In the genomic region with DNA sequence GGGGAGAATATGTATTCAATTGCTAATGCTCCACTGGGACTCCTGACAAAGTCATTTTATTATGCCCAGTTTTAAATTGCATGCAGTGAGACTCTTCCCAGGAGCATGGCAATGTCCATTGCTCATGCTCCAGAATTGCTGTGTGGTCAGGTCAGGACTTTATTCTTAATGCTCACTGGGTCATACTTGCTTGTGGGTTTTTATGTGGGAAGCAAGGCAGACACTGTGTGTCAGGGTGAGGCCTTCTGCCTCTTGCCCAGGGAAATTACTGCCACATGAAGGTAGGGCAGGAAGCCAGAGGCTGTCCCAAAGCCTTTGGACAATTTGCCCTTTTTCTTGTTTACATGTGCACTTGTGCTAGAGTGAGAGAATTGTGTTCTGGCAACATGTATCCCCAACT, we compare ENCODE assay signal across 26 cellular contexts.
A peak's percentile ranks its signal among the peaks of the same experiment; 100 is the strongest.
DNase-seq lines count a peak whose midpoint lies in the region; ATAC-seq and TF ChIP-seq lines count a peak whose summit lies in the region.
"Had no signal": no experiment of that assay in that cellular context is flagged by ENCODE, and none has a peak within 500 bp of the region (broad histone marks: within the 10 kb centered on the region; RNA-seq: fewer than 3 reads in every experiment).

No MANE protein-coding gene starts in this region.

- H3K79me2 ChIP-seq in mammary epithelial cell (ENCODE audit: insufficient read depth, low read length): no peaks in the 10 kb centered on the region

- no peak overlapping the region for H2AFZ ChIP-seq in mammary epithelial cell (ENCODE audit: low read depth, low read length)

- H3K4me3 ChIP-seq in mammary epithelial cell (replicated peaks in 1 of 3; ENCODE audit: insufficient read depth in 1 of 3, low read depth in 2 of 3, low read length in 3 of 3) (no peak overlapping the region), breast epithelium (no peak overlapping the region)
- H3K4me3 ChIP-seq: heart left ventricle, right lobe of liver, stomach had no signal

- no peaks in the 10 kb centered on the region for H4K20me1 ChIP-seq in mammary epithelial cell (ENCODE audit: insufficient read depth, low read length)

- in situ Hi-C loops in mammary epithelial cell (cut with MboI; ENCODE audit: low sequenced_read_pairs in 2 of 2): no loop called here

- H3K4me1 ChIP-seq in mammary epithelial cell (ENCODE audit: insufficient read depth, low read length) (peaks cover 10% of the 10 kb centered on the region), breast epithelium (no peaks in the 10 kb centered on the region)
- H3K4me1 ChIP-seq: BE2C, heart left ventricle, right lobe of liver, stomach had no signal

- dilution Hi-C loops in mammary epithelial cell (cut with HindIII; ENCODE audit: low sequenced_read_pairs): no loop called here

- H3K9ac ChIP-seq in mammary epithelial cell (ENCODE audit: insufficient read depth, low read length): no peak overlapping the region

- ATAC-seq in left colon (peak; percentile 30), GM19351 (IDR thresholded peaks at IDR 0.05; ENCODE audit: unreplicated experiment) (no peak)
- ATAC-seq: HCT116, heart left ventricle, HepG2, natural killer cell, right lobe of liver had no signal

- H3K27ac ChIP-seq in mammary epithelial cell (ENCODE audit: insufficient read depth, low read depth, low read length) (no peak overlapping the region), breast epithelium (no peak overlapping the region)
- H3K27ac ChIP-seq: heart left ventricle, HL-60, right lobe of liver, stomach had no signal

- peaks cover 2% of the 10 kb centered on the region for H3K27me3 ChIP-seq in mammary epithelial cell (ENCODE audit: insufficient read depth, low read length)
- no peaks in the 10 kb centered on the region for H3K27me3 ChIP-seq in breast epithelium
- H3K27me3 ChIP-seq: BE2C, heart left ventricle, right lobe of liver, stomach had no signal

- CTCF ChIA-PET in mammary epithelial cell (lab: Charles Lee; ENCODE audit: low non-redundant PET): no interaction called here

- H3K9me3 ChIP-seq in mammary epithelial cell (replicated peaks; ENCODE audit: insufficient read depth, low read length): peaks cover 4% of the 10 kb centered on the region
- peaks cover 0 to 18% of the 10 kb centered on the region in 2 donors for H3K9me3 ChIP-seq in breast epithelium
- H3K9me3 ChIP-seq: BE2C, right lobe of liver had no signal

- TF ChIP-seq POLR2A in breast epithelium (IDR thresholded peaks at IDR 0.05): no peak

- H3K4me2 ChIP-seq in mammary epithelial cell (ENCODE audit: insufficient read depth, low read depth, low read length): no peak overlapping the region

- TF ChIP-seq CTCF in mammary epithelial cell (conservative IDR thresholded peaks at IDR 0.05 in 1 of 2, IDR thresholded peaks at IDR 0.05 in 1 of 2; ENCODE audit: extremely low read depth in 1 of 2, insufficient read depth in 1 of 2, low read depth in 1 of 2, low read length in 2 of 2) (no peak), breast epithelium (IDR thresholded peaks at IDR 0.05) (no peak)

- DNase-seq in mammary epithelial cell (peak; percentile 40), breast epithelium (ENCODE audit: low spot score in 2 of 2) (no peak), amniotic epithelial cell (ENCODE audit: low read depth) (peak; percentile 24), left colon (no peak), NOMO-1 treated with DMSO at 0.1 percent for 48 hours (lab: John Stamatoyannopoulos, UW; ENCODE audit: unreplicated experiment) (no peak)
- no peak for DNase-seq in activated CD8-positive, alpha-beta memory T cell treated with anti-CD3 and anti-CD28 coated beads, Interleukin-2, amount 50 U/mL, for 48 hours
- DNase-seq in stimulated activated CD4-positive, alpha-beta T cell treated with anti-CD3 and anti-CD28 coated beads, Interleukin-12 subunit alpha, Interleukin-12 subunit beta, amount 100 ng/mL, for 4 hours: no peak
- DNase-seq: 8988T; activated CD4-positive, alpha-beta T cell treated with anti-CD3 and anti-CD28 coated beads, Interleukin-2, amount 50 U/mL, for 4 hours; activated CD4-positive, CD25-positive, alpha-beta regulatory T cell; aorta; BE2C; cerebellar nuclear complex; DMS153; heart left ventricle; Kasumi-1; natural killer cell; NCI-H1048; NCI-H187; NCI-H69; right lobe of liver; stomach had no signal

- intact Hi-C loops in mammary epithelial cell (cut with micrococcal nuclease): no loop called here
- intact Hi-C loops in breast epithelium (cut with DNase I; ENCODE audit: low total_unique reads): loop anchor here (5.0 kb wide), 1 partner anchor 745 kb away; no protein-coding TSS in a partner anchor
- intact Hi-C loops in left colon (cut with DNase I, micrococcal nuclease): no loop called here

- BruUV-seq in mammary epithelial cell (replicated peaks; lab: Mats Ljungman, UMichigan): no TSS peak

- no peaks in the 10 kb centered on the region for H3K36me3 ChIP-seq in mammary epithelial cell (ENCODE audit: insufficient read depth, low read length)
- no peaks in the 10 kb centered on the region for H3K36me3 ChIP-seq in breast epithelium
- H3K36me3 ChIP-seq: BE2C, heart left ventricle, right lobe of liver, stomach had no signal

Comparison
In these comparisons a context has a peak if more than half of its experiments do, and no peak if none do; other contexts are left out.
1. DNase-seq: peak in mammary epithelial cell (single experiment) and amniotic epithelial cell (single experiment); none in breast epithelium (0 of 2), left colon (0 of 2), activated CD8-positive, alpha-beta memory T cell treated with anti-CD3 and anti-CD28 coated beads, Interleukin-2, amount 50 U/mL, for 48 hours (single experiment), NOMO-1 treated with DMSO at 0.1 percent for 48 hours (single experiment) and stimulated activated CD4-positive, alpha-beta T cell treated with anti-CD3 and anti-CD28 coated beads, Interleukin-12 subunit alpha, Interleukin-12 subunit beta, amount 100 ng/mL, for 4 hours (single experiment).